ENCODE assay signal across 1 cellular context in genomic region chr11:77697865-77698264, GRCh38.
TF ChIP-seq lines count a peak whose summit lies in the region.

No MANE protein-coding gene starts in this region.

TF ChIP-seq in HepG2, 621 proteins besides CTCF, POLR2A, EP300 and RAD21 (continued from another document):
- TF ChIP-seq ZBTB40 (IDR thresholded peaks at IDR 0.05) (no peak), ZBTB40 (CRISPR knock-in tag; IDR thresholded peaks at IDR 0.05) (no peak), ZNF121 (CRISPR knock-in tag; IDR thresholded peaks at IDR 0.05) (peak; percentile 76)
